ENCODE assay signal across 1 cellular context in the genomic region with DNA sequence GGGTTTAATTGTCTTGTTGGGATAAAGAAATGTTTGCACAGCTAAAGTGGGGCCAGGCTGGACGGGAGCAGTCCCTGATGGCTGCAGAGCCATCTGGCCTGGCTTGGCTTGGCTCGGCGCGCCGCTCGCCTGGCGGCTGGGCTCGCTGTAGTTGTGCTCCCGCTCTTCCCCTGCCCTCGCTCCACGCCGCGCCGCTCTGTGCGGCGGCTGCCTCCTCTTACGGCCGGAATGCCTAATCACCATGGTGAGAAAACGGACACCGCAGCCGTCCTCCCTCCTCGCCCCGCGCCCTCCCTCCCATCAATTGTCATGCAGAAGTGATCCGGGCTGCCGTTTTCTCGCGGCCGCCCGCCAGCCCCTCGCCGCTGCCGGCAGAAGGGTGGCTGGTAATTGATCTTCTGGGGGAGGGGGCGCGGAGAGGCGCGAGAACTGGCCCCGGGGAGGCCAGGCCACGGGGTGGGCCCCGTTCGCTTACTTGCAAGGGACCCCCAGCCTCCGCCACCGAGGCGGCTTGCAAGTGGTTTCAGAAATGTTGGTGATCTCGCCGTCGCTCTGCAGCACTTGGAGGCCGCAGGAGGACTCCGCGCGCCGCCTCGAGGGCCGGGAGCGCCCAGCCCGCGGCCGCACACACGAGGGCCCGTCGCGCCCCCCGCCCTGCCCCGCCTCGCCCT.
TF ChIP-seq lines count a peak whose summit lies in the region.

No MANE protein-coding gene starts in this region.

TF ChIP-seq in H1, 55 proteins besides CTCF, POLR2A, EP300 and RAD21 (continued from another document):
- peak; percentile 45; the same call in 1 of the 2 replicates for TF ChIP-seq PHF8 (conservative IDR thresholded peaks at IDR 0.05; ENCODE audit: low read depth, low read length)
- TF ChIP-seq CBX5 (IDR thresholded peaks at IDR 0.05; ENCODE audit: low read depth, low read length) = no peak
- TF ChIP-seq, protein P1, sequence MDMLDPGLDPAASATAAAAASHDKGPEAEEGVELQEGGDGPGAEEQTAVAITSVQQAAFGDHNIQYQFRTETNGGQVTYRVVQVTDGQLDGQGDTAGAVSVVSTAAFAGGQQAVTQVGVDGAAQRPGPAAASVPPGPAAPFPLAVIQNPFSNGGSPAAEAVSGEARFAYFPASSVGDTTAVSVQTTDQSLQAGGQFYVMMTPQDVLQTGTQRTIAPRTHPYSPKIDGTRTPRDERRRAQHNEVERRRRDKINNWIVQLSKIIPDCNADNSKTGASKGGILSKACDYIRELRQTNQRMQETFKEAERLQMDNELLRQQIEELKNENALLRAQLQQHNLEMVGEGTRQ (IDR thresholded peaks at IDR 0.05; ENCODE audit: low read length) = no peak
- peak; percentile 80 for TF ChIP-seq TEAD4 (IDR thresholded peaks at IDR 0.05; ENCODE audit: low read depth, low read length)
- TF ChIP-seq, protein P2, sequence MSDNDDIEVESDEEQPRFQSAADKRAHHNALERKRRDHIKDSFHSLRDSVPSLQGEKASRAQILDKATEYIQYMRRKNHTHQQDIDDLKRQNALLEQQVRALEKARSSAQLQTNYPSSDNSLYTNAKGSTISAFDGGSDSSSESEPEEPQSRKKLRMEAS (IDR thresholded peaks at IDR 0.05) = peak; percentile 73; the same call in 1 of the 2 replicates
- peak; percentile 23; the same call in 1 of the 2 replicates for TF ChIP-seq TBP (IDR thresholded peaks at IDR 0.05; ENCODE audit: low read depth, low read length)
- TF ChIP-seq, protein P3, sequence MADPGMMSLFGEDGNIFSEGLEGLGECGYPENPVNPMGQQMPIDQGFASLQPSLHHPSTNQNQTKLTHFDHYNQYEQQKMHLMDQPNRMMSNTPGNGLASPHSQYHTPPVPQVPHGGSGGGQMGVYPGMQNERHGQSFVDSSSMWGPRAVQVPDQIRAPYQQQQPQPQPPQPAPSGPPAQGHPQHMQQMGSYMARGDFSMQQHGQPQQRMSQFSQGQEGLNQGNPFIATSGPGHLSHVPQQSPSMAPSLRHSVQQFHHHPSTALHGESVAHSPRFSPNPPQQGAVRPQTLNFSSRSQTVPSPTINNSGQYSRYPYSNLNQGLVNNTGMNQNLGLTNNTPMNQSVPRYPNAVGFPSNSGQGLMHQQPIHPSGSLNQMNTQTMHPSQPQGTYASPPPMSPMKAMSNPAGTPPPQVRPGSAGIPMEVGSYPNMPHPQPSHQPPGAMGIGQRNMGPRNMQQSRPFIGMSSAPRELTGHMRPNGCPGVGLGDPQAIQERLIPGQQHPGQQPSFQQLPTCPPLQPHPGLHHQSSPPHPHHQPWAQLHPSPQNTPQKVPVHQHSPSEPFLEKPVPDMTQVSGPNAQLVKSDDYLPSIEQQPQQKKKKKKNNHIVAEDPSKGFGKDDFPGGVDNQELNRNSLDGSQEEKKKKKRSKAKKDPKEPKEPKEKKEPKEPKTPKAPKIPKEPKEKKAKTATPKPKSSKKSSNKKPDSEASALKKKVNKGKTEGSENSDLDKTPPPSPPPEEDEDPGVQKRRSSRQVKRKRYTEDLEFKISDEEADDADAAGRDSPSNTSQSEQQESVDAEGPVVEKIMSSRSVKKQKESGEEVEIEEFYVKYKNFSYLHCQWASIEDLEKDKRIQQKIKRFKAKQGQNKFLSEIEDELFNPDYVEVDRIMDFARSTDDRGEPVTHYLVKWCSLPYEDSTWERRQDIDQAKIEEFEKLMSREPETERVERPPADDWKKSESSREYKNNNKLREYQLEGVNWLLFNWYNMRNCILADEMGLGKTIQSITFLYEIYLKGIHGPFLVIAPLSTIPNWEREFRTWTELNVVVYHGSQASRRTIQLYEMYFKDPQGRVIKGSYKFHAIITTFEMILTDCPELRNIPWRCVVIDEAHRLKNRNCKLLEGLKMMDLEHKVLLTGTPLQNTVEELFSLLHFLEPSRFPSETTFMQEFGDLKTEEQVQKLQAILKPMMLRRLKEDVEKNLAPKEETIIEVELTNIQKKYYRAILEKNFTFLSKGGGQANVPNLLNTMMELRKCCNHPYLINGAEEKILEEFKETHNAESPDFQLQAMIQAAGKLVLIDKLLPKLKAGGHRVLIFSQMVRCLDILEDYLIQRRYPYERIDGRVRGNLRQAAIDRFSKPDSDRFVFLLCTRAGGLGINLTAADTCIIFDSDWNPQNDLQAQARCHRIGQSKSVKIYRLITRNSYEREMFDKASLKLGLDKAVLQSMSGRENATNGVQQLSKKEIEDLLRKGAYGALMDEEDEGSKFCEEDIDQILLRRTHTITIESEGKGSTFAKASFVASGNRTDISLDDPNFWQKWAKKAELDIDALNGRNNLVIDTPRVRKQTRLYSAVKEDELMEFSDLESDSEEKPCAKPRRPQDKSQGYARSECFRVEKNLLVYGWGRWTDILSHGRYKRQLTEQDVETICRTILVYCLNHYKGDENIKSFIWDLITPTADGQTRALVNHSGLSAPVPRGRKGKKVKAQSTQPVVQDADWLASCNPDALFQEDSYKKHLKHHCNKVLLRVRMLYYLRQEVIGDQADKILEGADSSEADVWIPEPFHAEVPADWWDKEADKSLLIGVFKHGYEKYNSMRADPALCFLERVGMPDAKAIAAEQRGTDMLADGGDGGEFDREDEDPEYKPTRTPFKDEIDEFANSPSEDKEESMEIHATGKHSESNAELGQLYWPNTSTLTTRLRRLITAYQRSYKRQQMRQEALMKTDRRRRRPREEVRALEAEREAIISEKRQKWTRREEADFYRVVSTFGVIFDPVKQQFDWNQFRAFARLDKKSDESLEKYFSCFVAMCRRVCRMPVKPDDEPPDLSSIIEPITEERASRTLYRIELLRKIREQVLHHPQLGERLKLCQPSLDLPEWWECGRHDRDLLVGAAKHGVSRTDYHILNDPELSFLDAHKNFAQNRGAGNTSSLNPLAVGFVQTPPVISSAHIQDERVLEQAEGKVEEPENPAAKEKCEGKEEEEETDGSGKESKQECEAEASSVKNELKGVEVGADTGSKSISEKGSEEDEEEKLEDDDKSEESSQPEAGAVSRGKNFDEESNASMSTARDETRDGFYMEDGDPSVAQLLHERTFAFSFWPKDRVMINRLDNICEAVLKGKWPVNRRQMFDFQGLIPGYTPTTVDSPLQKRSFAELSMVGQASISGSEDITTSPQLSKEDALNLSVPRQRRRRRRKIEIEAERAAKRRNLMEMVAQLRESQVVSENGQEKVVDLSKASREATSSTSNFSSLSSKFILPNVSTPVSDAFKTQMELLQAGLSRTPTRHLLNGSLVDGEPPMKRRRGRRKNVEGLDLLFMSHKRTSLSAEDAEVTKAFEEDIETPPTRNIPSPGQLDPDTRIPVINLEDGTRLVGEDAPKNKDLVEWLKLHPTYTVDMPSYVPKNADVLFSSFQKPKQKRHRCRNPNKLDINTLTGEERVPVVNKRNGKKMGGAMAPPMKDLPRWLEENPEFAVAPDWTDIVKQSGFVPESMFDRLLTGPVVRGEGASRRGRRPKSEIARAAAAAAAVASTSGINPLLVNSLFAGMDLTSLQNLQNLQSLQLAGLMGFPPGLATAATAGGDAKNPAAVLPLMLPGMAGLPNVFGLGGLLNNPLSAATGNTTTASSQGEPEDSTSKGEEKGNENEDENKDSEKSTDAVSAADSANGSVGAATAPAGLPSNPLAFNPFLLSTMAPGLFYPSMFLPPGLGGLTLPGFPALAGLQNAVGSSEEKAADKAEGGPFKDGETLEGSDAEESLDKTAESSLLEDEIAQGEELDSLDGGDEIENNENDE (IDR thresholded peaks at IDR 0.05; ENCODE audit: insufficient replicate concordance, low read length) = no peak
- peak in 1 of 2 experiments; percentile 50; a peak in 1 of 4 replicates for TF ChIP-seq HDAC2 (IDR thresholded peaks at IDR 0.05; ENCODE audit: borderline replicate concordance in 1 of 2, low read depth in 2 of 2, low read length in 2 of 2)
- no peak; the same call in 1 of the 2 replicates for TF ChIP-seq CREB1 (IDR thresholded peaks at IDR 0.05)
- TF ChIP-seq KDM1A (IDR thresholded peaks at IDR 0.05; ENCODE audit: borderline replicate concordance, low read length) = peak; percentile 80; the same call in 1 of the 2 replicates
- TF ChIP-seq RBBP5 (IDR thresholded peaks at IDR 0.05; ENCODE audit: borderline replicate concordance, low read depth, low read length) = peak; percentile 67
- TF ChIP-seq KDM5A (IDR thresholded peaks at IDR 0.05; ENCODE audit: low read length) = no peak
- TF ChIP-seq TAF7 (optimal IDR thresholded peaks at IDR 0.05; ENCODE audit: borderline replicate concordance, low read depth, low read length) = peak; percentile 44
- no peak for TF ChIP-seq BRCA1 (IDR thresholded peaks at IDR 0.05; ENCODE audit: low read depth, low read length)
- TF ChIP-seq YY1 (IDR thresholded peaks at IDR 0.05; ENCODE audit: low read depth, low read length) = 0 out of 2 replicates have a peak, but pooled peaks have one; percentile 12
- TF ChIP-seq BACH1 (IDR thresholded peaks at IDR 0.05; ENCODE audit: low read length) = peak; percentile 61; the same call in 1 of the 2 replicates
- TF ChIP-seq POU5F1 (IDR thresholded peaks at IDR 0.05; ENCODE audit: low read depth, low read length) = peak; percentile 92
- peak; percentile 3 for TF ChIP-seq NANOG (IDR thresholded peaks at IDR 0.05; ENCODE audit: insufficient read depth, low read depth, low read length, poor library complexity, severe bottlenecking)
- peak; percentile 63 for TF ChIP-seq KDM4A (IDR thresholded peaks at IDR 0.05; ENCODE audit: low read depth, low read length, severe bottlenecking)
- peak; percentile 56 for TF ChIP-seq ASH2L (IDR thresholded peaks at IDR 0.05; ENCODE audit: low read length)
- TF ChIP-seq FOSL1 (IDR thresholded peaks at IDR 0.05; ENCODE audit: insufficient read depth, low read depth, low read length) = no peak
- TF ChIP-seq, protein P4, sequence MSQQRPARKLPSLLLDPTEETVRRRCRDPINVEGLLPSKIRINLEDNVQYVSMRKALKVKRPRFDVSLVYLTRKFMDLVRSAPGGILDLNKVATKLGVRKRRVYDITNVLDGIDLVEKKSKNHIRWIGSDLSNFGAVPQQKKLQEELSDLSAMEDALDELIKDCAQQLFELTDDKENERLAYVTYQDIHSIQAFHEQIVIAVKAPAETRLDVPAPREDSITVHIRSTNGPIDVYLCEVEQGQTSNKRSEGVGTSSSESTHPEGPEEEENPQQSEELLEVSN (IDR thresholded peaks at IDR 0.05) = peak; percentile 58
- no peak for TF ChIP-seq EZH2 (IDR thresholded peaks at IDR 0.05; ENCODE audit: low read depth, low read length, severe bottlenecking)
- no peak for TF ChIP-seq RFX5 (IDR thresholded peaks at IDR 0.05; ENCODE audit: borderline replicate concordance, low read depth, low read length)
- no peak for TF ChIP-seq CBX8 (IDR thresholded peaks at IDR 0.05; ENCODE audit: borderline replicate concordance, low read depth, low read length)
